Comparison of ENCODE assay signal across 8 cellular contexts in the genomic region with DNA sequence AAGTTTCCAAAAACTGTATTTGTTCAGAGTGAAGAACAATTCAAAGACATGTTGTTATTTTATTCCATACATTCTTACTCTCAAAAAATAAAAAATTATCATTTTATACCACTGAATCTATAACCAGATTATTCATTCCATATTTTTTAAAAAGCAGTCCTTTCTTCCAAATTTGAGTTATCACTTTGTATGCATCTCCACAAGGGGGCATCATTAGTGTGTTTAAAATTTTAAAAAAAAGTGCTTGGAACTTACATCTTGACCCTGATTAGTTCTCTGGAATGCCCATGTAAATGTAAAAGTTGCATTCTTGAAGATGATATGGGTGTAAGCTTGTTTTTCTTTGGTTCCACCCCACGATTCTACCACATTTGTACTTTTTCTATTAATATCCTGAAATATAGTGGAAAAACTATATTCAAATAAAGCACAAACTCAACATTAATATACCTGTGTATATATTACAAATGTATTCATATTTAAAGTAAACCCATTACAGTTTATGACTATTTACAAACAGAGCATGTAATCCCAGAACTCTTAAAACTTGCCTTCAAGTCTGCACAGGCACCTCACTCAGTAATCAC.
DNase-seq lines count a peak whose midpoint lies in the region; ATAC-seq and TF ChIP-seq lines count a peak whose summit lies in the region.

No MANE protein-coding gene starts in this region.

- H3K4me1 ChIP-seq in OCI-LY3 (ENCODE audit: low read length) (no peaks in the 10 kb centered on the region), transverse colon (no peaks in the 10 kb centered on the region)

- no peaks in the 10 kb centered on the region for H3K36me3 Mint-ChIP-seq in activated CD8-positive, alpha-beta T cell treated with anti-CD3 and anti-CD28 coated beads for 36 hours (ENCODE audit: low read depth)
- no peaks in the 10 kb centered on the region for H3K36me3 Mint-ChIP-seq in activated CD8-positive, alpha-beta T cell treated with anti-CD3 and anti-CD28 coated beads, Interleukin-2, amount 10 ng/mL, durations not matched to agents 7 days and 5 days (ENCODE audit: low read depth)
- H3K36me3 Mint-ChIP-seq in activated T-helper 1 cell treated with anti-CD3 and anti-CD28 coated beads, Interleukin-12 subunit alpha, Interleukin-12 subunit beta, Interleukin-2, Interleukin-4 antibody, amounts not matched to agents 30 ng/mL and 10 ng/mL and 1 ng/mL, durations not matched to agents 14 hours and 24 hours and 36 hours (ENCODE audit: low read depth) = no peaks in the 10 kb centered on the region

- 13 to 19% methylated on average over 1 of the region's 1 CpG for WGBS in transverse colon (ENCODE audit: low coverage in 1 of 2), 2 donors
- WGBS in lower leg skin, 2 donors = 59 to 65% methylated on average over 1 of the region's 1 CpG

- CTCF ChIA-PET in activated CD8-positive, alpha-beta T cell treated with anti-CD3 and anti-CD28 coated beads for 36 hours (lab: Charles Lee) = interaction anchor here (0.7 to 2.7 kb wide), 3 partner anchors 9 to 234 kb away, joined by 3 to 19 read pairs (median 7); no protein-coding TSS in a partner anchor
- CTCF ChIA-PET in activated CD8-positive, alpha-beta T cell treated with anti-CD3 and anti-CD28 coated beads, Interleukin-2, amount 10 ng/mL, durations not matched to agents 7 days and 5 days (lab: Charles Lee) = interaction anchor here (0.8 to 2.4 kb wide), 3 partner anchors 9 to 234 kb away, joined by 3 to 12 read pairs (median 4); no protein-coding TSS in a partner anchor

- H3K79me2 ChIP-seq in OCI-LY3 (ENCODE audit: low read length) = no peaks in the 10 kb centered on the region

- ATAC-seq in activated CD8-positive, alpha-beta T cell treated with anti-CD3 and anti-CD28 coated beads for 36 hours = no peak
- no peak for ATAC-seq in activated CD8-positive, alpha-beta T cell treated with anti-CD3 and anti-CD28 coated beads, Interleukin-2, amount 10 ng/mL, durations not matched to agents 7 days and 5 days

- H3K27me3 Mint-ChIP-seq in activated CD8-positive, alpha-beta T cell treated with anti-CD3 and anti-CD28 coated beads for 36 hours = peaks cover 5% of the 10 kb centered on the region
- H3K27me3 Mint-ChIP-seq in activated CD8-positive, alpha-beta T cell treated with anti-CD3 and anti-CD28 coated beads, Interleukin-2, amount 10 ng/mL, durations not matched to agents 7 days and 5 days (ENCODE audit: low read depth) = peaks cover 7% of the 10 kb centered on the region
- no peaks in the 10 kb centered on the region for H3K27me3 Mint-ChIP-seq in activated T-helper 1 cell treated with anti-CD3 and anti-CD28 coated beads, Interleukin-12 subunit alpha, Interleukin-12 subunit beta, Interleukin-2, Interleukin-4 antibody, amounts not matched to agents 30 ng/mL and 10 ng/mL and 1 ng/mL, durations not matched to agents 14 hours and 24 hours and 36 hours (ENCODE audit: insufficient read depth)

- H3K36me3 ChIP-seq in OCI-LY3 (replicated peaks; ENCODE audit: low read depth, low read length) (no peaks in the 10 kb centered on the region), transverse colon (peaks cover 0 to 11% (median 0%) of the 10 kb centered on the region in 4 donors)

- no peak for TF ChIP-seq POLR2A in transverse colon (IDR thresholded peaks at IDR 0.05)
- no peak for TF ChIP-seq POLR2A in lower leg skin (IDR thresholded peaks at IDR 0.05)

- no peak overlapping the region for H2AFZ ChIP-seq in OCI-LY3 (ENCODE audit: low read depth, low read length)

- TF ChIP-seq CTCF in activated CD8-positive, alpha-beta T cell treated with anti-CD3 and anti-CD28 coated beads for 36 hours (IDR thresholded peaks at IDR 0.05) = peak; percentile 77
- TF ChIP-seq CTCF in OCI-LY3 (IDR thresholded peaks at IDR 0.05; ENCODE audit: low read depth, low read length) = peak; percentile 68
- TF ChIP-seq CTCF in transverse colon (IDR thresholded peaks at IDR 0.05) = peak; percentile 23 to 40 (median 36)
- no peak for TF ChIP-seq CTCF in lower leg skin (IDR thresholded peaks at IDR 0.05)

- H3K4me2 ChIP-seq in OCI-LY3 (ENCODE audit: low read length) = no peak overlapping the region

- in situ Hi-C loops in transverse colon (cut with MboI; ENCODE audit: low pct_ligation_motif_present in 1 of 4, low pct_unique_long_range_greater_than_20kb in 1 of 4, low sequenced_read_pairs in 3 of 4) = loop anchor here in 1 of 4 donors (25.0 kb wide), 1 partner anchor 252 kb away; no protein-coding TSS in a partner anchor

- no peaks in the 10 kb centered on the region for H3K4me1 Mint-ChIP-seq in activated CD8-positive, alpha-beta T cell treated with anti-CD3 and anti-CD28 coated beads for 36 hours (ENCODE audit: low read depth)
- no peaks in the 10 kb centered on the region for H3K4me1 Mint-ChIP-seq in activated CD8-positive, alpha-beta T cell treated with anti-CD3 and anti-CD28 coated beads, Interleukin-2, amount 10 ng/mL, durations not matched to agents 7 days and 5 days (ENCODE audit: low read depth)
- no peaks in the 10 kb centered on the region for H3K4me1 Mint-ChIP-seq in activated T-helper 1 cell treated with anti-CD3 and anti-CD28 coated beads, Interleukin-12 subunit alpha, Interleukin-12 subunit beta, Interleukin-2, Interleukin-4 antibody, amounts not matched to agents 30 ng/mL and 10 ng/mL and 1 ng/mL, durations not matched to agents 14 hours and 24 hours and 36 hours (ENCODE audit: low read depth)

- H3K27ac Mint-ChIP-seq in activated CD8-positive, alpha-beta T cell treated with anti-CD3 and anti-CD28 coated beads for 36 hours = no peak overlapping the region
- H3K27ac Mint-ChIP-seq in activated CD8-positive, alpha-beta T cell treated with anti-CD3 and anti-CD28 coated beads, Interleukin-2, amount 10 ng/mL, durations not matched to agents 7 days and 5 days = no peak overlapping the region
- no peak overlapping the region for H3K27ac Mint-ChIP-seq in activated T-helper 1 cell treated with anti-CD3 and anti-CD28 coated beads, Interleukin-12 subunit alpha, Interleukin-12 subunit beta, Interleukin-2, Interleukin-4 antibody, amounts not matched to agents 30 ng/mL and 10 ng/mL and 1 ng/mL, durations not matched to agents 14 hours and 24 hours and 36 hours

- TF ChIP-seq EP300 in transverse colon (IDR thresholded peaks at IDR 0.05; ENCODE audit: low read depth) = no peak

- no peaks in the 10 kb centered on the region for H4K20me1 ChIP-seq in OCI-LY3 (ENCODE audit: insufficient read depth, low read length)

- H3K4me3 Mint-ChIP-seq in activated CD8-positive, alpha-beta T cell treated with anti-CD3 and anti-CD28 coated beads for 36 hours = no peak overlapping the region
- H3K4me3 Mint-ChIP-seq in activated CD8-positive, alpha-beta T cell treated with anti-CD3 and anti-CD28 coated beads, Interleukin-2, amount 10 ng/mL, durations not matched to agents 7 days and 5 days = no peak overlapping the region
- no peak overlapping the region for H3K4me3 Mint-ChIP-seq in activated T-helper 1 cell treated with anti-CD3 and anti-CD28 coated beads, Interleukin-12 subunit alpha, Interleukin-12 subunit beta, Interleukin-2, Interleukin-4 antibody, amounts not matched to agents 30 ng/mL and 10 ng/mL and 1 ng/mL, durations not matched to agents 14 hours and 24 hours and 36 hours

- no peak for DNase-seq in activated CD8-positive, alpha-beta T cell treated with anti-CD3 and anti-CD28 coated beads for 36 hours
- DNase-seq in activated CD8-positive, alpha-beta T cell treated with anti-CD3 and anti-CD28 coated beads, Interleukin-2, amount 10 ng/mL, durations not matched to agents 7 days and 5 days = no peak
- DNase-seq in fibroblast of gingiva (ENCODE audit: low read depth) = peak; percentile 26
- DNase-seq in transverse colon = no peak
- DNase-seq in activated T-helper 1 cell treated with anti-CD3 and anti-CD28 coated beads, Interleukin-12 subunit alpha, Interleukin-12 subunit beta, Interleukin-2, Interleukin-4 antibody, amounts not matched to agents 30 ng/mL and 10 ng/mL and 1 ng/mL, durations not matched to agents 14 hours and 24 hours and 36 hours (ENCODE audit: low spot score) = no peak
- no peak for DNase-seq in KG1 (lab: John Stamatoyannopoulos, UW)
- no peak for DNase-seq in lower leg skin (ENCODE audit: low spot score in 2 of 2)

- no peak overlapping the region for H3K27ac ChIP-seq in OCI-LY3 (ENCODE audit: low read length)
- H3K27ac ChIP-seq in transverse colon = no peak overlapping the region

- intact Hi-C loops in activated CD8-positive, alpha-beta T cell treated with anti-CD3 and anti-CD28 coated beads for 36 hours (cut with micrococcal nuclease) = no loop called here
- intact Hi-C loops in transverse colon (cut with DNase I; ENCODE audit: low total_unique reads) (no loop called here), lower leg skin (cut with DNase I; ENCODE audit: low total_unique reads) (no loop called here)
- intact Hi-C loops in activated T-helper 1 cell treated with anti-CD3 and anti-CD28 coated beads, Interleukin-12 subunit alpha, Interleukin-12 subunit beta, Interleukin-2, Interleukin-4 antibody, amounts not matched to agents 30 ng/mL and 10 ng/mL and 1 ng/mL, durations not matched to agents 14 hours and 24 hours and 36 hours (cut with micrococcal nuclease) = no loop called here

- no peak overlapping the region for H3K9ac ChIP-seq in OCI-LY3 (ENCODE audit: low read length)

- H3K27me3 ChIP-seq in OCI-LY3 (ENCODE audit: low read depth, low read length) = no peaks in the 10 kb centered on the region
- no peaks in the 10 kb centered on the region for H3K27me3 ChIP-seq in transverse colon

- H3K9me3 Mint-ChIP-seq in activated CD8-positive, alpha-beta T cell treated with anti-CD3 and anti-CD28 coated beads for 36 hours = no peaks in the 10 kb centered on the region
- H3K9me3 Mint-ChIP-seq in activated CD8-positive, alpha-beta T cell treated with anti-CD3 and anti-CD28 coated beads, Interleukin-2, amount 10 ng/mL, durations not matched to agents 7 days and 5 days (ENCODE audit: insufficient read depth) = no peaks in the 10 kb centered on the region
- no peaks in the 10 kb centered on the region for H3K9me3 Mint-ChIP-seq in activated T-helper 1 cell treated with anti-CD3 and anti-CD28 coated beads, Interleukin-12 subunit alpha, Interleukin-12 subunit beta, Interleukin-2, Interleukin-4 antibody, amounts not matched to agents 30 ng/mL and 10 ng/mL and 1 ng/mL, durations not matched to agents 14 hours and 24 hours and 36 hours

- no peak overlapping the region for H3K4me3 ChIP-seq in OCI-LY3 (ENCODE audit: low read length)
- no peak overlapping the region for H3K4me3 ChIP-seq in transverse colon
- no peak overlapping the region for H3K4me3 ChIP-seq in lower leg skin (ENCODE audit: low read depth, poor library complexity, severe bottlenecking)

- H3K9me3 ChIP-seq in OCI-LY3 (ENCODE audit: insufficient read depth, low read length) (no peaks in the 10 kb centered on the region), transverse colon (no peaks in the 10 kb centered on the region)

- POLR2A ChIA-PET in activated CD8-positive, alpha-beta T cell treated with anti-CD3 and anti-CD28 coated beads for 36 hours (lab: Charles Lee) = no interaction called here
- POLR2A ChIA-PET in activated CD8-positive, alpha-beta T cell treated with anti-CD3 and anti-CD28 coated beads, Interleukin-2, amount 10 ng/mL, durations not matched to agents 7 days and 5 days (lab: Charles Lee) = no interaction called here

Comparison
In these comparisons a context has a peak if more than half of its experiments do, and no peak if none do; other contexts are left out.
1. CTCF ChIP-seq: peak in activated CD8-positive, alpha-beta T cell treated with anti-CD3 and anti-CD28 coated beads for 36 hours (single experiment), OCI-LY3 (single experiment) and transverse colon (5 of 5); none in lower leg skin (0 of 3).